ENCODE assay signal across 11 cellular contexts in genomic region chr6:138824482-138825134, GRCh38. TPM values are rescaled to one million over a fixed set of nuclear protein-coding genes. Genes with fewer than 3 reads are reported as not detected.
DNase-seq lines count a peak whose midpoint lies in the region; ATAC-seq, FAIRE-seq and TF ChIP-seq lines count a peak whose summit lies in the region.
"Had no signal": no experiment of that assay in that cellular context is flagged by ENCODE, and none has a peak within 500 bp of the region (broad histone marks: within the 10 kb centered on the region; RNA-seq: fewer than 3 reads in every experiment).

No MANE protein-coding gene starts in this region.

- H2AK5ac ChIP-seq in IMR-90 (ENCODE audit: low read depth, low read length), result no peak overlapping the region

- no peak for ATAC-seq in IMR-90 (ENCODE audit: low read depth)
- ATAC-seq in activated T-cell treated with anti-CD3 and anti-CD28 coated beads, Interleukin-2, amount 50 U/mL, for 72 hours (replicated peaks in 1 of 2), result peak; percentile 79 to 90
- no peak for ATAC-seq in GM18861 (IDR thresholded peaks at IDR 0.05; ENCODE audit: unreplicated experiment)
- ATAC-seq: mucosa of descending colon had no signal

- no TSS peak for BruUV-seq in IMR-90 (replicated peaks; lab: Mats Ljungman, UMichigan)

- H3K4me1 ChIP-seq in IMR-90 (ENCODE audit: control insufficient read depth, insufficient read depth, low read length), result no peaks in the 10 kb centered on the region
- peaks cover 16% of the 10 kb centered on the region for H3K4me1 ChIP-seq in keratinocyte (ENCODE audit: control insufficient read depth, extremely low read depth, insufficient read depth, low read length)
- H3K4me1 ChIP-seq in tibial artery, result no peaks in the 10 kb centered on the region

- H3K4me2 ChIP-seq in IMR-90 (ENCODE audit: low read depth, low read length) (no peak overlapping the region), keratinocyte (ENCODE audit: control insufficient read depth, extremely low read depth, insufficient read depth, low read depth, low read length) (no peak overlapping the region)

- H4K8ac ChIP-seq in IMR-90 (ENCODE audit: low read depth in 2 of 2, low read length in 2 of 2), result no peak overlapping the region

- H3K79me2 ChIP-seq in keratinocyte (ENCODE audit: control insufficient read depth, insufficient read depth, low read length), result no peaks in the 10 kb centered on the region

- H3K9me3 ChIP-seq in IMR-90 (ENCODE audit: control insufficient read depth, insufficient read depth, low read length) (no peaks in the 10 kb centered on the region), keratinocyte (ENCODE audit: control insufficient read depth, low read depth, low read length) (no peaks in the 10 kb centered on the region), tibial artery (no peaks in the 10 kb centered on the region)
- H3K9me3 ChIP-seq: mucosa of descending colon, suprapubic skin had no signal

- CTCF ChIA-PET in IMR-90 (lab: Yijun Ruan, JAX), result no interaction called here

- H3K36me3 ChIP-seq in IMR-90 (ENCODE audit: control insufficient read depth, insufficient read depth, low read length) (no peaks in the 10 kb centered on the region), keratinocyte (ENCODE audit: control insufficient read depth in 2 of 2, extremely low read depth in 1 of 2, insufficient read depth in 2 of 2, low read length in 2 of 2) (no peaks in the 10 kb centered on the region), tibial artery (no peaks in the 10 kb centered on the region)
- H3K36me3 ChIP-seq: suprapubic skin had no signal

- no peak overlapping the region for H3K4ac ChIP-seq in IMR-90 (ENCODE audit: low read depth, low read length)

- H3K9me1 ChIP-seq in IMR-90 (ENCODE audit: insufficient read depth, low read length) (0 out of 2 replicates have a peak, but pooled peaks cover 7% of the 10 kb centered on the region), keratinocyte (ENCODE audit: control insufficient read depth, extremely low read depth, insufficient read depth, low read length) (no peaks in the 10 kb centered on the region)

- no peaks in the 10 kb centered on the region for H4K20me1 ChIP-seq in IMR-90 (ENCODE audit: insufficient read depth, low read length)
- no peaks in the 10 kb centered on the region for H4K20me1 ChIP-seq in keratinocyte (ENCODE audit: control insufficient read depth, extremely low read depth, insufficient read depth, low read length)

- peaks cover 2 to 3% of the 10 kb centered on the region in 2 donors for H3K9me3 Mint-ChIP-seq in activated T-cell treated with anti-CD3 and anti-CD28 coated beads, Interleukin-2, amount 50 U/mL, for 72 hours

- no peak overlapping the region for H2AK9ac ChIP-seq in IMR-90 (replicated peaks; ENCODE audit: low read depth, low read length, poor library complexity)

- no peak for TF ChIP-seq RAD21 in IMR-90 (IDR thresholded peaks at IDR 0.05; ENCODE audit: low read length)

- H4K91ac ChIP-seq in IMR-90 (ENCODE audit: insufficient read depth, low read depth, low read length), result no peak overlapping the region

- H3K9ac ChIP-seq in IMR-90 (ENCODE audit: low read depth, low read length) (no peak overlapping the region), keratinocyte (ENCODE audit: control insufficient read depth, extremely low read depth, insufficient read depth, low read length) (no peak overlapping the region)

- H3K27ac ChIP-seq in IMR-90 (ENCODE audit: insufficient read depth, low read length) (no peak overlapping the region), keratinocyte (ENCODE audit: control insufficient read depth, insufficient read depth, low read length) (peak overlapping the region; percentile 27), tibial artery (no peak overlapping the region)
- H3K27ac ChIP-seq: suprapubic skin had no signal

- no peak overlapping the region for H2BK5ac ChIP-seq in IMR-90 (ENCODE audit: low read depth, low read length, poor library complexity, severe bottlenecking)

- no peaks in the 10 kb centered on the region for H3K79me1 ChIP-seq in IMR-90 (ENCODE audit: low read depth in 1 of 2, low read length in 2 of 2)

- H3K27ac Mint-ChIP-seq in activated T-cell treated with anti-CD3 and anti-CD28 coated beads, Interleukin-2, amount 50 U/mL, for 72 hours, result no peak overlapping the region

- no peak overlapping the region for H4K5ac ChIP-seq in IMR-90 (ENCODE audit: low read depth, low read length)

- whole genome bisulfite sequencing in IMR-90 (ENCODE audit: extremely low coverage in 2 of 2, insufficient read length in 1 of 2), 2 experiments, result 92% methylated on average over 2 of the region's 10 CpGs; no CpG with 5 or more reads in 1 of the 2 experiments

- no peaks in the 10 kb centered on the region for H3K27me3 Mint-ChIP-seq in activated T-cell treated with anti-CD3 and anti-CD28 coated beads, Interleukin-2, amount 50 U/mL, for 72 hours (ENCODE audit: low read depth)

- in situ Hi-C loops in IMR-90 (cut with MboI; ENCODE audit: low sequenced_read_pairs), result no loop called here

- FAIRE-seq in keratinocyte (lab: Jason Lieb, UNC), result no peak

- no peak overlapping the region for H3K18ac ChIP-seq in IMR-90 (ENCODE audit: low read depth, low read length)

- intact Hi-C loops in IMR-90 (cut with micrococcal nuclease) (no loop called here), tibial artery (cut with DNase I; ENCODE audit: low total_unique reads) (no loop called here), head of caudate nucleus (cut with DNase I) (no loop called here)

- H2BK120ac ChIP-seq in IMR-90 (ENCODE audit: low read depth, low read length), result no peak overlapping the region

- no peak overlapping the region for H3K56ac ChIP-seq in IMR-90 (ENCODE audit: extremely low read depth, insufficient read depth, low read length)

- no peak overlapping the region for H3K14ac ChIP-seq in IMR-90 (replicated peaks; ENCODE audit: low read depth, low read length)

- peaks cover 15% of the 10 kb centered on the region for H3K4me1 Mint-ChIP-seq in activated T-cell treated with anti-CD3 and anti-CD28 coated beads, Interleukin-2, amount 50 U/mL, for 72 hours (ENCODE audit: low read depth)

- no peaks in the 10 kb centered on the region for H3K27me3 ChIP-seq in IMR-90 (ENCODE audit: control insufficient read depth, insufficient read depth, low read length)
- no peaks in the 10 kb centered on the region for H3K27me3 ChIP-seq in keratinocyte (ENCODE audit: control insufficient read depth, extremely low read depth, insufficient read depth, low read length)
- H3K27me3 ChIP-seq in tibial artery, result no peaks in the 10 kb centered on the region
- H3K27me3 ChIP-seq: suprapubic skin had no signal

- no peak for TF ChIP-seq CTCF in IMR-90 (conservative IDR thresholded peaks at IDR 0.05; ENCODE audit: low read depth, low read length)
- TF ChIP-seq CTCF in keratinocyte (optimal IDR thresholded peaks at IDR 0.05 in 1 of 3, IDR thresholded peaks at IDR 0.05 in 1 of 3, conservative IDR thresholded peaks at IDR 0.05 in 1 of 3; ENCODE audit: extremely low read depth in 1 of 3, insufficient read depth in 2 of 3, low read length in 3 of 3), result no peak
- no peak for TF ChIP-seq CTCF in tibial artery (IDR thresholded peaks at IDR 0.05)

- POLR2A ChIA-PET in IMR-90 (lab: Charles Lee; ENCODE audit: unreplicated experiment), result no interaction called here

- H3K4me3 ChIP-seq in IMR-90 (ENCODE audit: insufficient read depth, low read depth, low read length) (no peak overlapping the region), keratinocyte (ENCODE audit: control insufficient read depth in 2 of 3, extremely low read depth in 1 of 3, insufficient read depth in 2 of 3, low read depth in 1 of 3, low read length in 3 of 3) (no peak overlapping the region), tibial artery (no peak overlapping the region)
- H3K4me3 ChIP-seq: mucosa of descending colon, suprapubic skin had no signal

- no peaks in the 10 kb centered on the region for H3K36me3 Mint-ChIP-seq in activated T-cell treated with anti-CD3 and anti-CD28 coated beads, Interleukin-2, amount 50 U/mL, for 72 hours (ENCODE audit: insufficient read depth in 2 of 2)

- no peak for TF ChIP-seq POLR2A in IMR-90 (IDR thresholded peaks at IDR 0.05; ENCODE audit: low read depth, low read length)

- H3K4me3 Mint-ChIP-seq in activated T-cell treated with anti-CD3 and anti-CD28 coated beads, Interleukin-2, amount 50 U/mL, for 72 hours, result no peak overlapping the region

- no peak overlapping the region for H3K23ac ChIP-seq in IMR-90 (ENCODE audit: low read depth, low read length)

- no peak overlapping the region for H2BK15ac ChIP-seq in IMR-90 (ENCODE audit: low read depth, low read length)

- dilution Hi-C loops in IMR-90 (cut with HindIII; ENCODE audit: low sequenced_read_pairs, unreplicated experiment) (no loop called here), keratinocyte (cut with MboI; ENCODE audit: extremely low pct_ligation_motif_present, low sequenced_read_pairs) (no loop called here)

- peak; percentile 52 for DNase-seq in Daoy (ENCODE audit: low read depth)
- DNase-seq in IMR-90, result peak; percentile 9
- peak; percentile 33 to 45 for DNase-seq in activated T-cell treated with anti-CD3 and anti-CD28 coated beads, Interleukin-2, amount 50 U/mL, for 72 hours
- peak; percentile 15 for DNase-seq in keratinocyte (ENCODE audit: low read depth, low spot score)
- DNase-seq in tibial artery, result no peak
- DNase-seq in head of caudate nucleus, result no peak
- DNase-seq: aorta, mucosa of descending colon, NCI-H1436 treated with DMSO at 0.1 percent for 48 hours had no signal

- no peak overlapping the region for H2BK20ac ChIP-seq in IMR-90 (ENCODE audit: low read depth, low read length)

- H2AFZ ChIP-seq in IMR-90 (replicated peaks; ENCODE audit: low read length, poor library complexity) (peak overlapping the region; percentile 53), keratinocyte (ENCODE audit: control insufficient read depth, low read length) (peak overlapping the region; percentile 44)

RNA-seq across cellular contexts. Expression of gene ECT2L, which starts 28.7 kb away (rescaled TPM):
- total RNA-seq in Daoy (2014; rRNA removed; shearing (Covaris generic)), result not detected in 2 replicates
- total RNA-seq in IMR-90 (2012; rRNA removed), result not detected in 2 replicates
- polyA plus RNA-seq in IMR-90 (2012; rRNA removed), result not detected in 2 replicates
- not detected in 2 replicates for polyA plus RNA-seq in IMR-90 (2012; cell fraction: cytosol; rRNA removed)
- 0.05 TPM in 1 of 2 replicates, not detected in the other for polyA plus RNA-seq in IMR-90 (2012; cell fraction: nucleus; rRNA removed; ENCODE audit: low replicate concordance)
- not detected for total RNA-seq in activated T-cell treated with anti-CD3 and anti-CD28 coated beads, Interleukin-2, amount 50 U/mL, for 72 hours
- 0.01 to 0.06 TPM in 2 of 3 replicates, not detected in the other for polyA plus RNA-seq in keratinocyte
- polyA plus RNA-seq in keratinocyte (2011; ENCODE audit: low read depth), result 0.12 TPM
- polyA plus RNA-seq in keratinocyte (2011; cell fraction: cytosol; rRNA removed), result 0.01 TPM in 1 of 2 replicates, not detected in the other
- polyA plus RNA-seq in keratinocyte (2011; cell fraction: nucleus; rRNA removed), result 0.04 and 0.05 TPM in 2 replicates
- 0.16 TPM in 1 of 2 replicates, not detected in the other for polyA plus RNA-seq in keratinocyte (2012; ENCODE audit: low replicate concordance)
- 0.03 to 0.06 TPM in 2 of 3 replicates, not detected in the other for polyA minus RNA-seq in keratinocyte
- not detected for polyA minus RNA-seq in keratinocyte (2011; cell fraction: cytosol; rRNA and poly(A)+ RNA removed)
- not detected in 2 replicates for polyA minus RNA-seq in keratinocyte (2011; cell fraction: nucleus; rRNA and poly(A)+ RNA removed)
- total RNA-seq: mucosa of descending colon had no signal

RNA-seq across cellular contexts. Expression of gene CCDC28A, which starts 51.0 kb away (rescaled TPM):
- 19.0 and 19.9 TPM in 2 replicates for total RNA-seq in Daoy (2014; rRNA removed; shearing (Covaris generic))
- 6.8 and 8.9 TPM in 2 replicates for total RNA-seq in IMR-90 (2012; rRNA removed)
- polyA plus RNA-seq in IMR-90 (2012; rRNA removed), result 6.4 and 8.0 TPM in 2 replicates
- 2.1 and 3.1 TPM in 2 replicates for polyA plus RNA-seq in IMR-90 (2012; cell fraction: cytosol; rRNA removed)
- 0.92 and 7.8 TPM in 2 replicates for polyA plus RNA-seq in IMR-90 (2012; cell fraction: nucleus; rRNA removed; ENCODE audit: low replicate concordance)
- 10 to 100 TPM; 41.2 to 41.9 TPM for total RNA-seq in activated T-cell treated with anti-CD3 and anti-CD28 coated beads, Interleukin-2, amount 50 U/mL, for 72 hours
- 5.8 to 8.9 TPM (median 6.6 TPM) in 3 replicates for polyA plus RNA-seq in keratinocyte
- 6.5 TPM for polyA plus RNA-seq in keratinocyte (2011; ENCODE audit: low read depth)
- 6.5 and 12.5 TPM in 2 replicates for polyA plus RNA-seq in keratinocyte (2011; cell fraction: cytosol; rRNA removed)
- polyA plus RNA-seq in keratinocyte (2011; cell fraction: nucleus; rRNA removed), result 4.6 and 7.1 TPM in 2 replicates
- 6.2 and 14.4 TPM in 2 replicates for polyA plus RNA-seq in keratinocyte (2012; ENCODE audit: low replicate concordance)
- polyA minus RNA-seq in keratinocyte, result 0.85 to 5.4 TPM (median 4.6 TPM) in 3 replicates
- 2.1 TPM for polyA minus RNA-seq in keratinocyte (2011; cell fraction: cytosol; rRNA and poly(A)+ RNA removed)
- polyA minus RNA-seq in keratinocyte (2011; cell fraction: nucleus; rRNA and poly(A)+ RNA removed), result 0.53 and 1.5 TPM in 2 replicates

Comparison
In these comparisons a context has a peak if more than half of its experiments do, and no peak if none do; other contexts are left out.
1. DNase-seq: peak in Daoy (single experiment), IMR-90 (single experiment), activated T-cell treated with anti-CD3 and anti-CD28 coated beads, Interleukin-2, amount 50 U/mL, for 72 hours (2 of 2) and keratinocyte (single experiment); none in tibial artery (0 of 2) and head of caudate nucleus (0 of 42).
2. ATAC-seq: peak in activated T-cell treated with anti-CD3 and anti-CD28 coated beads, Interleukin-2, amount 50 U/mL, for 72 hours (2 of 2); none in IMR-90 (single experiment) and GM18861 (single experiment).